Comparison of ENCODE assay signal across 8 cellular contexts in the genomic region with DNA sequence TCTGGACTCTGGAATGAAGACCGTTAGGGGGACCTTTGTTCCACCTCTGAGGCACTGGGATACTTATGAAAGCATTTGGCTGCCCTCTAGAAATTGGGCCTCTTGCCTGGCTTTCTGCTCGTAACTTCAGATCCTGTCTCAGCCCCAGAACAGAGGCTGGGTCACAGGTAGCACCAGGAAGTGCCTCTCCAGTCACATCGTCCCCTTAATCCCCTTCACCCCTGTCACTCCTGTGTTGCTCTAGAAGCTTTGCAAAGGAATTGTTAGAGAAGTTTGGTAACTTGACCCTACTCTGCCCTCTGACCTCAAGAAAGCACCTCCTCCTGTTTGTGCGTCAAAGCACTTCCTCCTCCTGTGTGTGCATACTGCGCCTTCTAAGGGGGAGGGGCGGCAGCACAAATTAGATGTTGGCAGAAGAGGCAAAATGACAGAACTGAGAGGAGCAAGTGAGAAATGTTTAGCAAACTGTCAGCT.
DNase-seq lines count a peak whose midpoint lies in the region; ATAC-seq lines count a peak whose summit lies in the region.

No MANE protein-coding gene starts in this region.

- no peaks in the 10 kb centered on the region for H3K27me3 ChIP-seq in H7 (ENCODE audit: control insufficient read depth, insufficient read depth, low read length)

- DNase-seq in H7, result peak; percentile 62
- DNase-seq in NOMO-1 (lab: John Stamatoyannopoulos, UW; ENCODE audit: unreplicated experiment in 2 of 2), result peak; percentile 74 to 77
- DNase-seq in brain pericyte (ENCODE audit: low read depth, low spot score), result peak; percentile 20
- DNase-seq in mucosa of gallbladder (ENCODE audit: low spot score), result peak; percentile 16
- DNase-seq in NCI-H2171 (lab: John Stamatoyannopoulos, UW), result no peak

- ATAC-seq in GM18502 (IDR thresholded peaks at IDR 0.05; ENCODE audit: poor library complexity, unreplicated experiment), result no peak
- ATAC-seq in GM19397 (IDR thresholded peaks at IDR 0.05; ENCODE audit: unreplicated experiment), result no peak
- no peak for ATAC-seq in HG03442 (IDR thresholded peaks at IDR 0.05; ENCODE audit: unreplicated experiment)

- no peak overlapping the region for H3K4me3 ChIP-seq in H7 (ENCODE audit: insufficient read depth, low read depth, low read length)

- peaks cover 2% of the 10 kb centered on the region for H3K36me3 ChIP-seq in H7 (replicated peaks; ENCODE audit: control insufficient read depth, insufficient read depth, low read length)
